In genomic region chr20:44609511-44610312, GRCh38 we compare ENCODE assay signal across 8 cellular contexts. TPM values are rescaled to one million over a fixed set of nuclear protein-coding genes. Genes with fewer than 3 reads are reported as not detected.
DNase-seq lines count a peak whose midpoint lies in the region; ATAC-seq and TF ChIP-seq lines count a peak whose summit lies in the region.

No MANE protein-coding gene starts in this region.

- in situ Hi-C loops in HAP-1 (cut with MboI; ENCODE audit: low sequenced_read_pairs) = loop anchor here (5.0 to 25.0 kb wide), 2 partner anchors 222 to 497 kb away; no protein-coding TSS in a partner anchor

- H3K4me2 ChIP-seq in DOHH2 (ENCODE audit: low read length) = peak overlapping the region; percentile 88

- H3K4me3 ChIP-seq in DOHH2 (ENCODE audit: low read length) = peak overlapping the region; percentile 67
- H3K4me3 ChIP-seq in HAP-1 = no peak overlapping the region
- no peak overlapping the region for H3K4me3 ChIP-seq in cardiac muscle cell

- no peaks in the 10 kb centered on the region for H3K9me3 Mint-ChIP-seq in activated naive CD8-positive, alpha-beta T cell treated with anti-CD3 and anti-CD28 coated beads, Interleukin-2, amount 50 U/mL, for 24 hours
- no peaks in the 10 kb centered on the region for H3K9me3 Mint-ChIP-seq in type B pancreatic cell

- H3K9me3 ChIP-seq in DOHH2 (ENCODE audit: control insufficient read depth, insufficient read depth, low read length) (no peaks in the 10 kb centered on the region), HAP-1 (no peaks in the 10 kb centered on the region), cardiac muscle cell (ENCODE audit: low read depth) (no peaks in the 10 kb centered on the region)

- H3K79me2 ChIP-seq in DOHH2 (ENCODE audit: control insufficient read depth, low read length) = peaks cover 38% of the 10 kb centered on the region

- H3K36me3 ChIP-seq in DOHH2 (ENCODE audit: control insufficient read depth, low read length) = peaks cover 35% of the 10 kb centered on the region
- no peaks in the 10 kb centered on the region for H3K36me3 ChIP-seq in HAP-1 (replicated peaks)
- H3K36me3 ChIP-seq in cardiac muscle cell = no peaks in the 10 kb centered on the region

- H3K4me3 Mint-ChIP-seq in activated naive CD8-positive, alpha-beta T cell treated with anti-CD3 and anti-CD28 coated beads, Interleukin-2, amount 50 U/mL, for 24 hours = peak overlapping the region; percentile 45
- peak overlapping the region; percentile 82 for H3K4me3 Mint-ChIP-seq in type B pancreatic cell

- H3K36me3 Mint-ChIP-seq in activated naive CD8-positive, alpha-beta T cell treated with anti-CD3 and anti-CD28 coated beads, Interleukin-2, amount 50 U/mL, for 24 hours (ENCODE audit: low read depth) = peaks cover 6% of the 10 kb centered on the region
- H3K36me3 Mint-ChIP-seq in type B pancreatic cell = peaks cover 3% of the 10 kb centered on the region

- no peaks in the 10 kb centered on the region for H3K27me3 Mint-ChIP-seq in activated naive CD8-positive, alpha-beta T cell treated with anti-CD3 and anti-CD28 coated beads, Interleukin-2, amount 50 U/mL, for 24 hours
- no peaks in the 10 kb centered on the region for H3K27me3 Mint-ChIP-seq in type B pancreatic cell

- TF ChIP-seq CTCF in DOHH2 (IDR thresholded peaks at IDR 0.05; ENCODE audit: low read depth, low read length, poor library complexity, severe bottlenecking) (peak; percentile 98), cardiac muscle cell (IDR thresholded peaks at IDR 0.05; ENCODE audit: low read depth, low read length) (peak; percentile 99), type B pancreatic cell (conservative IDR thresholded peaks at IDR 0.05) (peak; percentile 95)

- no peaks in the 10 kb centered on the region for H3K27me3 ChIP-seq in DOHH2 (ENCODE audit: control insufficient read depth, low read length)
- no peaks in the 10 kb centered on the region for H3K27me3 ChIP-seq in HAP-1 (ENCODE audit: low read depth)
- H3K27me3 ChIP-seq in cardiac muscle cell = no peaks in the 10 kb centered on the region

- DNase-seq in HAP-1 (ENCODE audit: low spot score in 2 of 2) = peak; percentile 93 to 95
- peak; percentile 83 for DNase-seq in NCI-H1105 treated with DMSO at 0.1 percent for 48 hours (lab: John Stamatoyannopoulos, UW)
- DNase-seq in SW 1271 (lab: John Stamatoyannopoulos, UW) = peak; percentile 79 to 85
- peak; percentile 91 for DNase-seq in activated naive CD8-positive, alpha-beta T cell treated with anti-CD3 and anti-CD28 coated beads, Interleukin-2, amount 50 U/mL, for 24 hours
- DNase-seq in cardiac muscle cell (ENCODE audit: low read depth in 1 of 2, low spot score in 1 of 2) = peak; percentile 88 to 93
- peak; percentile 77 to 97 (median 92) for DNase-seq in posterior cingulate gyrus
- peak; percentile 90 for DNase-seq in type B pancreatic cell (ENCODE audit: extremely low spot score, unreplicated experiment)

- intact Hi-C loops in posterior cingulate gyrus (cut with DNase I) = loop anchor here (2.0 to 10.0 kb wide), 4 partner anchors 79 to 395 kb away; partner anchors contain the start of genes OSER1 and TTPAL

- ATAC-seq in activated naive CD8-positive, alpha-beta T cell treated with anti-CD3 and anti-CD28 coated beads, Interleukin-2, amount 50 U/mL, for 24 hours = peak; percentile 97

- H3K27ac Mint-ChIP-seq in activated naive CD8-positive, alpha-beta T cell treated with anti-CD3 and anti-CD28 coated beads, Interleukin-2, amount 50 U/mL, for 24 hours = peak overlapping the region; percentile 87
- peak overlapping the region; percentile 89 for H3K27ac Mint-ChIP-seq in type B pancreatic cell

- peaks cover 29% of the 10 kb centered on the region for H3K4me1 Mint-ChIP-seq in activated naive CD8-positive, alpha-beta T cell treated with anti-CD3 and anti-CD28 coated beads, Interleukin-2, amount 50 U/mL, for 24 hours
- peaks cover 9% of the 10 kb centered on the region for H3K4me1 Mint-ChIP-seq in type B pancreatic cell (ENCODE audit: unreplicated experiment)

- peaks cover 15% of the 10 kb centered on the region for H3F3A ChIP-seq in DOHH2 (ENCODE audit: control insufficient read depth, insufficient read depth)

- H3K27ac ChIP-seq in DOHH2 (ENCODE audit: low read depth, low read length) (peak overlapping the region; percentile 57), cardiac muscle cell (peak overlapping the region; percentile 77)

- H3K4me1 ChIP-seq in DOHH2 (ENCODE audit: control insufficient read depth, low read length) (peaks cover 27% of the 10 kb centered on the region), HAP-1 (peaks cover 3% of the 10 kb centered on the region), cardiac muscle cell (ENCODE audit: low read depth) (peaks cover 6% of the 10 kb centered on the region)

- no peaks in the 10 kb centered on the region for H4K20me1 ChIP-seq in DOHH2 (ENCODE audit: control insufficient read depth, insufficient read depth, low read depth, low read length)

- no peaks in the 10 kb centered on the region for H3K9me2 ChIP-seq in DOHH2 (replicated peaks; ENCODE audit: control insufficient read depth, low read length)

RNA-seq across cellular contexts. Expression of gene PKIG, which starts 27.3 kb away (rescaled TPM):
- 100 and 112 TPM in 2 replicates for total RNA-seq in cardiac muscle cell
- 68.0 and 90.4 TPM in 2 replicates for polyA plus RNA-seq in cardiac muscle cell
- 13.9 and 24.3 TPM in 2 replicates for total RNA-seq in type B pancreatic cell (ENCODE audit: low replicate concordance)

RNA-seq across cellular contexts. Expression of gene ADA, which starts 41.8 kb away (rescaled TPM):
- total RNA-seq in cardiac muscle cell (10.0 and 18.9 TPM in 2 replicates), type B pancreatic cell (ENCODE audit: low replicate concordance) (7.5 and 15.1 TPM in 2 replicates)
- 16.7 and 28.6 TPM in 2 replicates for polyA plus RNA-seq in cardiac muscle cell
